10 cellular contexts compared by ENCODE assay signal in genomic region chr15:64247906-64248541, GRCh38.
DNase-seq lines count a peak whose midpoint lies in the region; ATAC-seq and TF ChIP-seq lines count a peak whose summit lies in the region.
"Had no signal": no experiment of that assay in that cellular context is flagged by ENCODE, and none has a peak within 500 bp of the region (broad histone marks: within the 10 kb centered on the region; RNA-seq: fewer than 3 reads in every experiment).

No MANE protein-coding gene starts in this region.

- no peak for TF ChIP-seq CTCF in endothelial cell (IDR thresholded peaks at IDR 0.05; ENCODE audit: unreplicated experiment)
- TF ChIP-seq CTCF in natural killer cell (IDR thresholded peaks at IDR 0.05): no peak

- H3K9me3 Mint-ChIP-seq in endothelial cell (ENCODE audit: unreplicated experiment) (no peaks in the 10 kb centered on the region), natural killer cell (no peaks in the 10 kb centered on the region)

- H3K27ac ChIP-seq in SJCRH30: no peak overlapping the region
- H3K27ac ChIP-seq: C4-2B, cardiac muscle cell had no signal

- H3K4me3 Mint-ChIP-seq in endothelial cell (ENCODE audit: unreplicated experiment) (no peak overlapping the region), natural killer cell (no peak overlapping the region)

- DNase-seq in NOMO-1 treated with DMSO at 0.1 percent for 48 hours (lab: John Stamatoyannopoulos, UW; ENCODE audit: unreplicated experiment) (peak; percentile 28), NOMO-1 treated with dmso at 0.1 percent for 144 hours (lab: John Stamatoyannopoulos, UW; ENCODE audit: unreplicated experiment) (no peak), HuH-7 (ENCODE audit: low spot score) (peak; percentile 30), SJCRH30 (peak; percentile 21 to 52), endothelial cell (ENCODE audit: low spot score) (no peak), natural killer cell (no peak), cortex of kidney (lab: John Stamatoyannopoulos, UW) (no peak)

- intact Hi-C loops in natural killer cell (cut with micrococcal nuclease): loop anchor here (1.0 kb wide), 1 partner anchor 108 kb away; the partner anchor contains the start of gene CSNK1G1

- no peak overlapping the region for H3K4me3 ChIP-seq in SJCRH30
- H3K4me3 ChIP-seq: cardiac muscle cell had no signal

- no peaks in the 10 kb centered on the region for H3K27me3 Mint-ChIP-seq in endothelial cell (ENCODE audit: unreplicated experiment)
- H3K27me3 Mint-ChIP-seq in natural killer cell (ENCODE audit: low read depth in 2 of 2): no peaks in the 10 kb centered on the region

- ATAC-seq in GM21529 (IDR thresholded peaks at IDR 0.05; ENCODE audit: unreplicated experiment) (peak; percentile 56), natural killer cell (peak; percentile 80 to 88 (median 82))

- H3K9me3 ChIP-seq in SJCRH30 (replicated peaks): no peaks in the 10 kb centered on the region

- peaks cover 11% of the 10 kb centered on the region for H3K4me1 Mint-ChIP-seq in endothelial cell (ENCODE audit: unreplicated experiment)
- H3K4me1 Mint-ChIP-seq in natural killer cell: peaks cover 37 to 40% of the 10 kb centered on the region in 2 donors

- H3K36me3 Mint-ChIP-seq in endothelial cell (ENCODE audit: low read depth, unreplicated experiment): peaks cover 4% of the 10 kb centered on the region
- no peaks in the 10 kb centered on the region for H3K36me3 Mint-ChIP-seq in natural killer cell

- H3K4me1 ChIP-seq in SJCRH30: peaks cover 25% of the 10 kb centered on the region

- no peaks in the 10 kb centered on the region for H3K36me3 ChIP-seq in SJCRH30
- H3K36me3 ChIP-seq: cardiac muscle cell had no signal

- H3K27ac Mint-ChIP-seq in endothelial cell (ENCODE audit: unreplicated experiment) (peak overlapping the region; percentile 38), natural killer cell (peak overlapping the region; percentile 72 to 89)

- H3K27me3 ChIP-seq in SJCRH30: no peaks in the 10 kb centered on the region
- H3K27me3 ChIP-seq: cardiac muscle cell had no signal

Comparison
In these comparisons a context has a peak if more than half of its experiments do, and no peak if none do; other contexts are left out.
1. DNase-seq: peak in NOMO-1 treated with DMSO at 0.1 percent for 48 hours (single experiment), HuH-7 (single experiment) and SJCRH30 (2 of 2); none in NOMO-1 treated with dmso at 0.1 percent for 144 hours (single experiment), endothelial cell (single experiment), natural killer cell (single experiment) and cortex of kidney (single experiment).